In the genomic region with DNA sequence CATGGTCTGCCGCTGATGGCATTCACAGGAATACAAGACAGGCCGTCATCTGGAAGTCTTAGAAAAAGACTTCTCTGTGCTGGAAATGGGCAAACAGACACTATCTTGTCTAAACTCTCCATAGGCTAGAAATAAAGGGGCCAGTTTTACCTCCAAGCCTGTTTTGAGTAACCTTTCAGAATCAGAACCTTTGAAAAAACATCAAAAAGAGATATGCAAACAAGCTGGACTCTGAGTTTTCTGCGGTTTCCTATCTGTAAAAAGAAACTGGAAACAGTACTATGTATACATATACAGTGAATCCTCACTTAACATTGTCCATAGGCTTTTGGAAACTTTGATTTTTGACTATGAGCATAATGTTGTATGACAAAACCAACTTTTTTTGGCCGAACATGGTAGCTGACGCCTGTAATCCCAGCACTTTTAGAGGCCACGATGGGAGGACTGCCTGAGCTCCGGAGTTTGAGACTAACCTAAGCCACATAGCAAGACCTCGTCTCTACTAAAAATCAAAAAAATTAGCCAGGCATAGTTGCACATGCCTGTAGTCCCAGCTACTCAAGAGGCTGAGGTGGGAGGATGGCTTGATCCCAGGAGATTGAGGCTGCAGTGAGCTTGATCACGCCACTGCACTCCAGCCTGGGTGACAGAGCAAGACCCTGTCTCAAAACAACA, we compare ENCODE assay signal across 12 cellular contexts.
DNase-seq lines count a peak whose midpoint lies in the region; ATAC-seq lines count a peak whose summit lies in the region.
"Had no signal": no experiment of that assay in that cellular context is flagged by ENCODE, and none has a peak within 500 bp of the region (broad histone marks: within the 10 kb centered on the region; RNA-seq: fewer than 3 reads in every experiment).

No MANE protein-coding gene starts in this region.

- H3K27me3 Mint-ChIP-seq in activated CD4-positive, alpha-beta T cell treated with anti-CD3 and anti-CD28 coated beads for 36 hours: no peaks in the 10 kb centered on the region
- H3K27me3 Mint-ChIP-seq in naive B cell: no peaks in the 10 kb centered on the region

- intact Hi-C loops in activated CD4-positive, alpha-beta T cell treated with anti-CD3 and anti-CD28 coated beads for 36 hours (cut with DNase I, micrococcal nuclease): no loop called here

- no peaks in the 10 kb centered on the region for H3K9me3 Mint-ChIP-seq in activated CD4-positive, alpha-beta T cell treated with anti-CD3 and anti-CD28 coated beads for 36 hours (ENCODE audit: low read depth)
- peaks cover 0 to 2% (median 0%) of the 10 kb centered on the region in 7 donors for H3K9me3 Mint-ChIP-seq in naive B cell
- H3K9me3 Mint-ChIP-seq: activated T-cell treated with anti-CD3 and anti-CD28 coated beads, Interleukin-2, amount 50 U/mL, for 4 hours had no signal

- no peak for DNase-seq in activated CD4-positive, alpha-beta T cell treated with anti-CD3 and anti-CD28 coated beads for 36 hours
- no peak for DNase-seq in activated CD4-positive, alpha-beta T cell treated with anti-CD3 and anti-CD28 coated beads, Interleukin-2, amount 50 U/mL, for 4 hours
- DNase-seq in naive B cell (no peak), RKO (ENCODE audit: low spot score) (no peak), NCI-H82 (lab: John Stamatoyannopoulos, UW) (no peak)
- no peak for DNase-seq in activated CD8-positive, alpha-beta memory T cell treated with anti-CD3 and anti-CD28 coated beads for 24 hours
- DNase-seq: activated T-cell treated with anti-CD3 and anti-CD28 coated beads, Interleukin-2, amount 50 U/mL, for 4 hours; DMS153; NCI-H1105; PC-3 had no signal

- H3K4me1 Mint-ChIP-seq in activated CD4-positive, alpha-beta T cell treated with anti-CD3 and anti-CD28 coated beads for 36 hours: peaks cover 8% of the 10 kb centered on the region
- peaks cover 15 to 28% (median 24%) of the 10 kb centered on the region in 3 donors for H3K4me1 Mint-ChIP-seq in naive B cell

- no peak overlapping the region for H3K27ac Mint-ChIP-seq in activated CD4-positive, alpha-beta T cell treated with anti-CD3 and anti-CD28 coated beads for 36 hours
- H3K27ac Mint-ChIP-seq in naive B cell: peak overlapping the region in 3 of 6 donors; percentile 5 to 76 (median 13)

- CTCF ChIA-PET in activated CD4-positive, alpha-beta T cell treated with anti-CD3 and anti-CD28 coated beads for 36 hours (lab: Charles Lee): interaction anchor here (1.0 to 1.4 kb wide), 3 partner anchors 18 to 220 kb away, joined by 3 to 4 read pairs (median 3); no protein-coding TSS in a partner anchor

- H3K4me3 Mint-ChIP-seq in activated CD4-positive, alpha-beta T cell treated with anti-CD3 and anti-CD28 coated beads for 36 hours: no peak overlapping the region
- peak overlapping the region in 4 of 8 donors; percentile 24 to 70 (median 46) for H3K4me3 Mint-ChIP-seq in naive B cell
- H3K4me3 Mint-ChIP-seq: activated T-cell treated with anti-CD3 and anti-CD28 coated beads, Interleukin-2, amount 50 U/mL, for 4 hours had no signal

- POLR2A ChIA-PET in activated CD4-positive, alpha-beta T cell treated with anti-CD3 and anti-CD28 coated beads for 36 hours (lab: Charles Lee): no interaction called here

- ATAC-seq in activated CD4-positive, alpha-beta T cell treated with anti-CD3 and anti-CD28 coated beads for 36 hours: peak; percentile 23
- ATAC-seq in GM21576 (IDR thresholded peaks at IDR 0.05; ENCODE audit: unreplicated experiment): peak; percentile 95
- ATAC-seq in HG03108 (IDR thresholded peaks at IDR 0.05; ENCODE audit: unreplicated experiment): peak; percentile 89
- ATAC-seq in naive B cell (ENCODE audit: low read depth in 2 of 2): peak; percentile 27 to 59
- ATAC-seq: activated T-cell treated with anti-CD3 and anti-CD28 coated beads, Interleukin-2, amount 50 U/mL, for 4 hours; PC-3 had no signal

- no peaks in the 10 kb centered on the region for H3K36me3 Mint-ChIP-seq in activated CD4-positive, alpha-beta T cell treated with anti-CD3 and anti-CD28 coated beads for 36 hours (ENCODE audit: low read depth)
- no peaks in the 10 kb centered on the region for H3K36me3 Mint-ChIP-seq in naive B cell

Comparison
In these comparisons a context has a peak if more than half of its experiments do, and no peak if none do; other contexts are left out.
1. ATAC-seq: peak in every context shown above with its lines; median percentile 95 in GM21576; 89 in HG03108; 43 in naive B cell; 23 in activated CD4-positive, alpha-beta T cell treated with anti-CD3 and anti-CD28 coated beads for 36 hours.